ENCODE assay signal across 13 cellular contexts in genomic region chr3:129687586-129688125, GRCh38.
DNase-seq lines count a peak whose midpoint lies in the region; ATAC-seq and TF ChIP-seq lines count a peak whose summit lies in the region.
"Had no signal": no experiment of that assay in that cellular context is flagged by ENCODE, and none has a peak within 500 bp of the region (broad histone marks: within the 10 kb centered on the region; RNA-seq: fewer than 3 reads in every experiment).

No MANE protein-coding gene starts in this region.

- peak overlapping the region; percentile 60 for H3K27ac ChIP-seq in subcutaneous abdominal adipose tissue (ENCODE audit: low read depth, low read length)

- H3K27me3 ChIP-seq in subcutaneous abdominal adipose tissue (ENCODE audit: control insufficient read depth in 5 of 5, insufficient read depth in 4 of 5, low read length in 5 of 5), result no peaks in the 10 kb centered on the region

- no peaks in the 10 kb centered on the region for H3K9me3 ChIP-seq in subcutaneous abdominal adipose tissue (ENCODE audit: control insufficient read depth in 5 of 5, low read length in 5 of 5)

- no peak for TF ChIP-seq CTCF in chondrocyte (IDR thresholded peaks at IDR 0.05)

- DNase-seq in NCI-H1092 treated with DMSO at 0.1 percent for 48 hours (lab: John Stamatoyannopoulos, UW) (peak; percentile 22), NCI-H1092 (lab: John Stamatoyannopoulos, UW) (no peak), chondrocyte (ENCODE audit: low spot score) (no peak), left lobe of liver (ENCODE audit: low spot score) (no peak), NCI-H345 (lab: John Stamatoyannopoulos, UW) (no peak)
- no peak for DNase-seq in activated T-cell treated with anti-CD3 and anti-CD28 coated beads, Interleukin-2, amount 50 U/mL, for 4 hours
- no peak for DNase-seq in activated CD4-positive, CD25-positive, alpha-beta regulatory T cell (lab: John Stamatoyannopoulos, UW)
- DNase-seq: activated CD8-positive, alpha-beta memory T cell treated with anti-CD3 and anti-CD28 coated beads for 24 hours; activated naive CD8-positive, alpha-beta T cell treated with anti-CD3 and anti-CD28 coated beads, Interleukin-2, amount 10 ng/mL, durations not matched to agents 7 days and 5 days; effector memory CD8-positive, alpha-beta T cell; naive thymus-derived CD8-positive, alpha-beta T cell had no signal

- H3K36me3 ChIP-seq in subcutaneous abdominal adipose tissue (ENCODE audit: control insufficient read depth in 5 of 5, insufficient read depth in 5 of 5, low read length in 5 of 5), result no peaks in the 10 kb centered on the region

- ATAC-seq in left lobe of liver, result peak; percentile 17
- ATAC-seq in activated T-cell treated with anti-CD3 and anti-CD28 coated beads, Interleukin-2, amount 50 U/mL, for 4 hours, result no peak
- ATAC-seq: effector memory CD8-positive, alpha-beta T cell; naive thymus-derived CD8-positive, alpha-beta T cell; stimulated activated effector memory CD8-positive, alpha-beta T cell treated with anti-CD3 and anti-CD28 coated beads, Interleukin-12 subunit alpha, Interleukin-12 subunit beta, amount 100 ng/mL, for 72 hours had no signal

- peak overlapping the region in 2 of 5 donors; percentile 59 to 64 for H3K9ac ChIP-seq in subcutaneous abdominal adipose tissue (ENCODE audit: low read length in 5 of 5)

- no peaks in the 10 kb centered on the region for H3K36me3 Mint-ChIP-seq in chondrocyte (ENCODE audit: low read depth)
- no peaks in the 10 kb centered on the region for H3K36me3 Mint-ChIP-seq in activated T-cell treated with anti-CD3 and anti-CD28 coated beads, Interleukin-2, amount 50 U/mL, for 4 hours (ENCODE audit: insufficient read depth)
- H3K36me3 Mint-ChIP-seq: stimulated activated effector memory CD8-positive, alpha-beta T cell treated with anti-CD3 and anti-CD28 coated beads, Interleukin-12 subunit alpha, Interleukin-12 subunit beta, amount 100 ng/mL, for 72 hours had no signal

- peak overlapping the region; percentile 68 for H3K27ac Mint-ChIP-seq in chondrocyte (ENCODE audit: unreplicated experiment)
- H3K27ac Mint-ChIP-seq: activated naive CD8-positive, alpha-beta T cell treated with anti-CD3 and anti-CD28 coated beads, Interleukin-2, amount 10 ng/mL, durations not matched to agents 7 days and 5 days; effector memory CD8-positive, alpha-beta T cell; stimulated activated effector memory CD8-positive, alpha-beta T cell treated with anti-CD3 and anti-CD28 coated beads, Interleukin-12 subunit alpha, Interleukin-12 subunit beta, amount 100 ng/mL, for 72 hours had no signal

- peaks cover 40% of the 10 kb centered on the region for H3K4me1 Mint-ChIP-seq in chondrocyte (ENCODE audit: low read depth)
- peaks cover 8% of the 10 kb centered on the region for H3K4me1 Mint-ChIP-seq in activated T-cell treated with anti-CD3 and anti-CD28 coated beads, Interleukin-2, amount 50 U/mL, for 4 hours (ENCODE audit: low read depth)
- H3K4me1 Mint-ChIP-seq: stimulated activated effector memory CD8-positive, alpha-beta T cell treated with anti-CD3 and anti-CD28 coated beads, Interleukin-12 subunit alpha, Interleukin-12 subunit beta, amount 100 ng/mL, for 72 hours had no signal

- H3K4me3 Mint-ChIP-seq in chondrocyte (ENCODE audit: unreplicated experiment), result no peak overlapping the region
- no peak overlapping the region for H3K4me3 Mint-ChIP-seq in activated T-cell treated with anti-CD3 and anti-CD28 coated beads, Interleukin-2, amount 50 U/mL, for 4 hours
- H3K4me3 Mint-ChIP-seq: activated naive CD8-positive, alpha-beta T cell treated with anti-CD3 and anti-CD28 coated beads, Interleukin-2, amount 10 ng/mL, durations not matched to agents 7 days and 5 days; effector memory CD8-positive, alpha-beta T cell; naive thymus-derived CD8-positive, alpha-beta T cell; stimulated activated effector memory CD8-positive, alpha-beta T cell treated with anti-CD3 and anti-CD28 coated beads, Interleukin-12 subunit alpha, Interleukin-12 subunit beta, amount 100 ng/mL, for 72 hours had no signal

- H3K4me1 ChIP-seq in subcutaneous abdominal adipose tissue (ENCODE audit: control insufficient read depth in 5 of 5, insufficient read depth in 5 of 5, low read length in 5 of 5), result peaks cover 0 to 26% (median 17%) of the 10 kb centered on the region in 5 donors

- no peaks in the 10 kb centered on the region for H3K9me3 Mint-ChIP-seq in chondrocyte (ENCODE audit: low read depth)
- no peaks in the 10 kb centered on the region for H3K9me3 Mint-ChIP-seq in activated T-cell treated with anti-CD3 and anti-CD28 coated beads, Interleukin-2, amount 50 U/mL, for 4 hours
- H3K9me3 Mint-ChIP-seq: activated naive CD8-positive, alpha-beta T cell treated with anti-CD3 and anti-CD28 coated beads, Interleukin-2, amount 10 ng/mL, durations not matched to agents 7 days and 5 days; effector memory CD8-positive, alpha-beta T cell; naive thymus-derived CD8-positive, alpha-beta T cell; stimulated activated effector memory CD8-positive, alpha-beta T cell treated with anti-CD3 and anti-CD28 coated beads, Interleukin-12 subunit alpha, Interleukin-12 subunit beta, amount 100 ng/mL, for 72 hours had no signal

- no peaks in the 10 kb centered on the region for H3K27me3 Mint-ChIP-seq in chondrocyte (ENCODE audit: low read depth)
- no peaks in the 10 kb centered on the region for H3K27me3 Mint-ChIP-seq in activated T-cell treated with anti-CD3 and anti-CD28 coated beads, Interleukin-2, amount 50 U/mL, for 4 hours (ENCODE audit: low read depth)
- H3K27me3 Mint-ChIP-seq: effector memory CD8-positive, alpha-beta T cell; naive thymus-derived CD8-positive, alpha-beta T cell had no signal

- no peak overlapping the region for H3K4me3 ChIP-seq in subcutaneous abdominal adipose tissue (ENCODE audit: low read depth in 1 of 5, low read length in 5 of 5)
